ENCODE assay signal across 9 cellular contexts in genomic region chr3:16907245-16907644, GRCh38. TPM values are rescaled to one million over a fixed set of nuclear protein-coding genes. Genes with fewer than 3 reads are reported as not detected.
DNase-seq lines count a peak whose midpoint lies in the region; ATAC-seq and TF ChIP-seq lines count a peak whose summit lies in the region.
"Had no signal": no experiment of that assay in that cellular context is flagged by ENCODE, and none has a peak within 500 bp of the region (broad histone marks: within the 10 kb centered on the region; RNA-seq: fewer than 3 reads in every experiment).

No MANE protein-coding gene starts in this region.

- peak; percentile 70 for ATAC-seq in GM19043 (IDR thresholded peaks at IDR 0.05; ENCODE audit: low read depth, unreplicated experiment)
- peak; percentile 63 for ATAC-seq in HG03159 (IDR thresholded peaks at IDR 0.05; ENCODE audit: unreplicated experiment)

- H3K27ac ChIP-seq in ACC112 (ENCODE audit: low read depth, low read length) = peak overlapping the region; percentile 3; the same call in 1 of the 2 replicates

- no peaks in the 10 kb centered on the region for H3K27me3 ChIP-seq in ACC112 (ENCODE audit: insufficient read depth, low read length)
- no peaks in the 10 kb centered on the region for H3K27me3 ChIP-seq in BE2C

- H2AFZ ChIP-seq in ACC112 (ENCODE audit: low read length, unreplicated experiment) = no peak overlapping the region

- no peaks in the 10 kb centered on the region for H3K36me3 ChIP-seq in ACC112 (ENCODE audit: insufficient read depth, low read length)
- H3K36me3 ChIP-seq in BE2C = no peaks in the 10 kb centered on the region

- no peaks in the 10 kb centered on the region for H3K9me3 ChIP-seq in BE2C

- no peak for TF ChIP-seq CTCF in BE2C (IDR thresholded peaks at IDR 0.05; ENCODE audit: low read depth, low read length)

- H3K4me3 ChIP-seq in ACC112 (ENCODE audit: low read depth, low read length) (no peak overlapping the region), BE2C (ENCODE audit: low read depth, low read length) (no peak overlapping the region)

- peaks cover 5% of the 10 kb centered on the region for H3K79me2 ChIP-seq in ACC112 (ENCODE audit: control insufficient read depth, insufficient read depth, low read length, unreplicated experiment)

- peak; percentile 33 for DNase-seq in cerebellar cortex (ENCODE audit: low spot score)
- no peak for DNase-seq in BE2C
- no peak for DNase-seq in AG08395 (ENCODE audit: low spot score)
- no peak for DNase-seq in HPDE6-E6E7 (ENCODE audit: extremely low spot score)
- DNase-seq in activated effector memory CD4-positive, alpha-beta T cell treated with anti-CD3 and anti-CD28 coated beads, Interleukin-2, amount 50 U/mL, for 16 hours = no peak
- DNase-seq: NCI-H1436 had no signal

- peaks cover 28% of the 10 kb centered on the region for H3K4me1 ChIP-seq in ACC112 (ENCODE audit: control insufficient read depth, insufficient read depth, low read length, unreplicated experiment)
- no peaks in the 10 kb centered on the region for H3K4me1 ChIP-seq in BE2C

RNA-seq across cellular contexts. Expression of gene PLCL2, which starts 22.5 kb away (rescaled TPM):
- polyA plus RNA-seq in BE2C (2012; ENCODE audit: insufficient read depth, insufficient read length, low read depth) = 0.34 TPM
